In genomic region chr10:80452688-80453391, GRCh38 we compare ENCODE assay signal across 10 cellular contexts. TPM values are rescaled to one million over a fixed set of nuclear protein-coding genes. Genes with fewer than 3 reads are reported as not detected.
DNase-seq lines count a peak whose midpoint lies in the region; ATAC-seq, FAIRE-seq and TF ChIP-seq lines count a peak whose summit lies in the region.
"Had no signal": no experiment of that assay in that cellular context is flagged by ENCODE, and none has a peak within 500 bp of the region (broad histone marks: within the 10 kb centered on the region; RNA-seq: fewer than 3 reads in every experiment).

No MANE protein-coding gene starts in this region.

- peaks cover 31% of the 10 kb centered on the region for H4K20me1 ChIP-seq in astrocyte (ENCODE audit: insufficient read depth, low read length)

- H3K9me3 Mint-ChIP-seq in activated T-cell treated with anti-CD3 and anti-CD28 coated beads, Interleukin-2, amount 50 U/mL, for 4 hours, result no peaks in the 10 kb centered on the region
- H3K9me3 Mint-ChIP-seq in astrocyte (ENCODE audit: unreplicated experiment), result no peaks in the 10 kb centered on the region

- H3K4me2 ChIP-seq in astrocyte (ENCODE audit: low read length), result peak overlapping the region; percentile 78

- H3K27me3 Mint-ChIP-seq in activated T-cell treated with anti-CD3 and anti-CD28 coated beads, Interleukin-2, amount 50 U/mL, for 4 hours (ENCODE audit: low read depth), result no peaks in the 10 kb centered on the region
- H3K27me3 Mint-ChIP-seq in astrocyte (ENCODE audit: low read depth, unreplicated experiment), result no peaks in the 10 kb centered on the region

- H3K4me3 ChIP-seq in astrocyte (ENCODE audit: insufficient read depth, low read depth, low read length) (no peak overlapping the region), right lobe of liver (no peak overlapping the region), thyroid gland (replicated peaks in 1 of 3) (no peak overlapping the region)

- no peaks in the 10 kb centered on the region for H3K36me3 Mint-ChIP-seq in activated T-cell treated with anti-CD3 and anti-CD28 coated beads, Interleukin-2, amount 50 U/mL, for 4 hours (ENCODE audit: insufficient read depth)
- peaks cover 3% of the 10 kb centered on the region for H3K36me3 Mint-ChIP-seq in astrocyte (ENCODE audit: low read depth, unreplicated experiment)

- WGBS in right lobe of liver (ENCODE audit: insufficient coverage, low coverage, low lambda C conversion rate, missing lambda C conversion rate), result 30% methylated on average over 2 of the region's 9 CpGs
- 53 to 55% methylated on average over 9 of the region's 9 CpGs for WGBS in thyroid gland, 2 donors

- H3K4me1 ChIP-seq in astrocyte (ENCODE audit: insufficient read depth, low read length) (peaks cover 21% of the 10 kb centered on the region), right lobe of liver (peaks cover 0 to 37% (median 6%) of the 10 kb centered on the region in 4 donors), thyroid gland (peaks cover 48 to 55% of the 10 kb centered on the region in 2 donors)

- H3K9me3 ChIP-seq in astrocyte (ENCODE audit: insufficient read depth, low read depth, low read length), result no peaks in the 10 kb centered on the region
- no peaks in the 10 kb centered on the region for H3K9me3 ChIP-seq in right lobe of liver
- H3K9me3 ChIP-seq in thyroid gland, result no peaks in the 10 kb centered on the region

- H3K27ac Mint-ChIP-seq in astrocyte (ENCODE audit: unreplicated experiment), result peak overlapping the region; percentile 92

- H2AFZ ChIP-seq in astrocyte (ENCODE audit: low read depth, low read length), result no peak overlapping the region

- H3K4me3 Mint-ChIP-seq in activated T-cell treated with anti-CD3 and anti-CD28 coated beads, Interleukin-2, amount 50 U/mL, for 4 hours, result peak overlapping the region; percentile 82
- H3K4me3 Mint-ChIP-seq in astrocyte (ENCODE audit: unreplicated experiment), result no peak overlapping the region

- no peak for FAIRE-seq in astrocyte (lab: Jason Lieb, UNC)

- intact Hi-C loops in right lobe of liver (cut with DNase I), result no loop called here
- intact Hi-C loops in thyroid gland (cut with DNase I), result no loop called here

- TF ChIP-seq POLR2A in right lobe of liver (IDR thresholded peaks at IDR 0.05), result no peak
- TF ChIP-seq POLR2A in thyroid gland (IDR thresholded peaks at IDR 0.05), result no peak

- peaks cover 2% of the 10 kb centered on the region for H3K36me3 ChIP-seq in astrocyte (ENCODE audit: insufficient read depth, low read length)
- no peaks in the 10 kb centered on the region for H3K36me3 ChIP-seq in right lobe of liver
- peaks cover 0 to 6% of the 10 kb centered on the region in 2 donors for H3K36me3 ChIP-seq in thyroid gland

- DNase-seq in activated T-cell treated with anti-CD3 and anti-CD28 coated beads, Interleukin-2, amount 50 U/mL, for 4 hours, result no peak
- no peak for DNase-seq in activated T-cell treated with anti-CD3 and anti-CD28 coated beads, Interleukin-2, amount 50 U/mL, for 1 hour
- DNase-seq in astrocyte (ENCODE audit: low read depth) (no peak), right lobe of liver (peak in 1 of 3 donors; percentile 58), thyroid gland (peak; percentile 56 to 63), NAMALWA (ENCODE audit: low spot score) (no peak)
- DNase-seq: activated CD4-positive, alpha-beta T cell treated with anti-CD3 and anti-CD28 coated beads for 48 hours; COR-L47 had no signal

- peak overlapping the region; percentile 83 for H3K9ac ChIP-seq in astrocyte (ENCODE audit: low read length)

- H3K79me2 ChIP-seq in astrocyte (ENCODE audit: insufficient read depth, low read length), result peaks cover 36% of the 10 kb centered on the region

- no peak for ATAC-seq in activated T-cell treated with anti-CD3 and anti-CD28 coated beads, Interleukin-2, amount 50 U/mL, for 4 hours
- peak in 1 of 4 donors; percentile 49 for ATAC-seq in right lobe of liver
- ATAC-seq in HG02938 (IDR thresholded peaks at IDR 0.05; ENCODE audit: unreplicated experiment), result no peak
- ATAC-seq in HG02798 (IDR thresholded peaks at IDR 0.05; ENCODE audit: poor library complexity, unreplicated experiment), result no peak

- H3K27ac ChIP-seq in astrocyte (ENCODE audit: low read depth, low read length), result no peak overlapping the region
- H3K27ac ChIP-seq in right lobe of liver, result peak overlapping the region; percentile 45 to 79 (median 62)
- H3K27ac ChIP-seq in thyroid gland, result peak overlapping the region; percentile 93 to 97 (median 94)

- H3K4me1 Mint-ChIP-seq in activated T-cell treated with anti-CD3 and anti-CD28 coated beads, Interleukin-2, amount 50 U/mL, for 4 hours (ENCODE audit: low read depth), result peaks cover 33% of the 10 kb centered on the region
- peaks cover 19% of the 10 kb centered on the region for H3K4me1 Mint-ChIP-seq in astrocyte (ENCODE audit: low read depth, unreplicated experiment)

- no peak for TF ChIP-seq CTCF in astrocyte (IDR thresholded peaks at IDR 0.05; ENCODE audit: insufficient read depth, low read depth, low read length)
- TF ChIP-seq CTCF in right lobe of liver (IDR thresholded peaks at IDR 0.05), result no peak
- no peak for TF ChIP-seq CTCF in thyroid gland (IDR thresholded peaks at IDR 0.05)

- H3K27me3 ChIP-seq in astrocyte (ENCODE audit: insufficient read depth, low read length) (no peaks in the 10 kb centered on the region), right lobe of liver (no peaks in the 10 kb centered on the region), thyroid gland (no peaks in the 10 kb centered on the region)

RNA-seq across cellular contexts. Expression of gene TSPAN14, which starts 1.3 kb away (rescaled TPM):
- 10 to 100 TPM; 31.8 to 36.2 (median 35.0) TPM for total RNA-seq in activated T-cell treated with anti-CD3 and anti-CD28 coated beads, Interleukin-2, amount 50 U/mL, for 4 hours
- total RNA-seq in astrocyte (134 and 140 TPM in 2 replicates), right lobe of liver (10 to 100 TPM; 22.1 to 39.0 (median 28.4) TPM), thyroid gland (10 to 100 TPM; 61.6 to 83.4 (median 77.9) TPM)

RNA-seq across cellular contexts. Expression of gene PRXL2A, which starts 44.5 kb away (rescaled TPM):
- 10 to 100 TPM in 2 of 3 donors, 1 to 10 TPM in 1; 6.1 to 11.1 (median 10.8) TPM for total RNA-seq in activated T-cell treated with anti-CD3 and anti-CD28 coated beads, Interleukin-2, amount 50 U/mL, for 4 hours
- 24.3 and 29.9 TPM in 2 replicates for total RNA-seq in astrocyte
- total RNA-seq in right lobe of liver, result 10 to 100 TPM; 41.3 to 89.8 (median 80.5) TPM
- 10 to 100 TPM; 68.2 to 93.3 (median 79.7) TPM for total RNA-seq in thyroid gland

Comparison
In these comparisons a context has a peak if more than half of its experiments do, and no peak if none do; other contexts are left out.
1. DNase-seq: peak in thyroid gland (2 of 2); none in activated T-cell treated with anti-CD3 and anti-CD28 coated beads, Interleukin-2, amount 50 U/mL, for 4 hours (single experiment), activated T-cell treated with anti-CD3 and anti-CD28 coated beads, Interleukin-2, amount 50 U/mL, for 1 hour (single experiment), astrocyte (single experiment) and NAMALWA (single experiment).